8 cellular contexts compared by ENCODE assay signal in the genomic region with DNA sequence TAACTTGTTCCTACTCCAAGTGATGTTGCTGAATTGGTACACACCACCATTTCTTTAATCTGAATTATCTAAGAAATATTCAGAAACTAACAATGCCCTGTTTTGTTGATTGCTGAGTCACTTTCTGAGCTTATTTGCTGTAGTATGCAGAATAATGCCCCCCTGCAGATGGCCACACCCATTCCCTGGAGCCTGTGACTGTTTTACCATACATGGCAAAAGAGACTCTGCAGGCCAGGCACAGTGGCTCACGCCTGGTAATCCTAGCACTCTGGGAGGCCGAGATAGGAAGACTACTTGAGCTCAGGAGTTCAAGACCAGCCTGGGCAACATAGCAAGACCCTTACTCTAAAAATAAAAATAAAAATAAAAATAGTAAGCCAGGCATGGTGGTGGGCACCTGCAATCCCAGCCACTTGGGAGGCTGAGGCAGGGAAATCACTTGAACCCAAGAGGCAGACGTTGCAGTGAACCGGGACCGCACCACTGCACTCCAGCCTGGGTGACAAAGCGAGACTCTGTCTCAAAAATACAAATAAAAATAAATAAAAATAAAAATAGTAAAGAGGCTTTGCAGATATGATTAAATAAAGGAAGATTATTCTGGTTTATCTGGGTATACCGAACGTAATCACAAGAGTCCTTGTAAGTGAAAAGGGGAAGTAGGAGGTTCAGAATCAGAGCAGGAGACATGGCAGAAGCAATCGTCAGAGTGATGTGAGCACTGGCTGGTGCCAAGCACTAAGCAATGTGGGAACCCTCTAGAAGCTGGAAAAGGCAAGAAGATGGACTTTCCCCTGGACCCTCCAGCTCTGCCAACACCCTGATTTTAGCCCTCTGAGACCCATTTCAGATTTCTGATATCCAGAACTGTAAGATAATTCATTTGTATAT. TPM values are rescaled to one million over a fixed set of nuclear protein-coding genes. Genes with fewer than 3 reads are reported as not detected.
DNase-seq lines count a peak whose midpoint lies in the region; ATAC-seq lines count a peak whose summit lies in the region.

No MANE protein-coding gene starts in this region.

- POLR2A ChIA-PET in naive thymus-derived CD4-positive, alpha-beta T cell (lab: Charles Lee), result no interaction called here

- no peak overlapping the region for H3K27ac ChIP-seq in naive thymus-derived CD4-positive, alpha-beta T cell (ENCODE audit: low read depth, low read length)

- no peaks in the 10 kb centered on the region for H3K9me3 ChIP-seq in naive thymus-derived CD4-positive, alpha-beta T cell (ENCODE audit: control insufficient read depth in 2 of 3, low read length in 3 of 3)

- ATAC-seq in activated CD4-positive, CD25-positive, alpha-beta regulatory T cell treated with anti-CD3 and anti-CD28 coated beads, Interleukin-2, amount 50 U/mL, for 24 hours, result peak; percentile 41 to 45
- ATAC-seq in naive thymus-derived CD4-positive, alpha-beta T cell, result peak; percentile 59
- ATAC-seq in HG03196 (IDR thresholded peaks at IDR 0.05; ENCODE audit: unreplicated experiment), result no peak
- ATAC-seq in GM19328 (IDR thresholded peaks at IDR 0.05; ENCODE audit: unreplicated experiment), result no peak

- peaks cover 3 to 49% (median 5%) of the 10 kb centered on the region in 3 experiments for H3K36me3 ChIP-seq in naive thymus-derived CD4-positive, alpha-beta T cell (ENCODE audit: control insufficient read depth in 2 of 3, insufficient read depth in 3 of 3, low read length in 3 of 3)

- intact Hi-C loops in dendritic cell treated with granulocyte-macrophage colony-stimulating factor and Interleukin-4, amounts not matched to agents 40 ng/mL and 50 ng/mL, for 4 days (cut with micrococcal nuclease), result no loop called here
- intact Hi-C loops in naive thymus-derived CD4-positive, alpha-beta T cell (cut with micrococcal nuclease), result no loop called here

- peaks cover under 1 to 7% of the 10 kb centered on the region in 2 donors for H3K4me1 ChIP-seq in naive thymus-derived CD4-positive, alpha-beta T cell (ENCODE audit: control insufficient read depth in 2 of 2, insufficient read depth in 2 of 2, low read length in 2 of 2)

- peaks cover 83% of the 10 kb centered on the region for H3K36me3 Mint-ChIP-seq in dendritic cell treated with granulocyte-macrophage colony-stimulating factor and Interleukin-4, amounts not matched to agents 40 ng/mL and 50 ng/mL, for 4 days (ENCODE audit: low read depth)
- H3K36me3 Mint-ChIP-seq in naive thymus-derived CD4-positive, alpha-beta T cell, result peaks cover 12 to 34% (median 18%) of the 10 kb centered on the region in 5 donors

- H3K9me3 Mint-ChIP-seq in dendritic cell treated with granulocyte-macrophage colony-stimulating factor and Interleukin-4, amounts not matched to agents 40 ng/mL and 50 ng/mL, for 4 days, result no peaks in the 10 kb centered on the region
- no peaks in the 10 kb centered on the region for H3K9me3 Mint-ChIP-seq in naive thymus-derived CD4-positive, alpha-beta T cell

- CTCF ChIA-PET in naive thymus-derived CD4-positive, alpha-beta T cell (lab: Charles Lee), result no interaction called here

- no peaks in the 10 kb centered on the region for H3K27me3 Mint-ChIP-seq in dendritic cell treated with granulocyte-macrophage colony-stimulating factor and Interleukin-4, amounts not matched to agents 40 ng/mL and 50 ng/mL, for 4 days
- no peaks in the 10 kb centered on the region for H3K27me3 Mint-ChIP-seq in naive thymus-derived CD4-positive, alpha-beta T cell

- H3K27me3 ChIP-seq in naive thymus-derived CD4-positive, alpha-beta T cell (ENCODE audit: control insufficient read depth in 2 of 2, insufficient read depth in 2 of 2, low read length in 2 of 2), result no peaks in the 10 kb centered on the region

- H3K4me3 ChIP-seq in naive thymus-derived CD4-positive, alpha-beta T cell (ENCODE audit: low read length), result no peak overlapping the region

- peak overlapping the region; percentile 23 for H3K27ac Mint-ChIP-seq in dendritic cell treated with granulocyte-macrophage colony-stimulating factor and Interleukin-4, amounts not matched to agents 40 ng/mL and 50 ng/mL, for 4 days
- peak overlapping the region in 4 of 9 donors; percentile 22 to 74 (median 49) for H3K27ac Mint-ChIP-seq in naive thymus-derived CD4-positive, alpha-beta T cell

- no peak for DNase-seq in activated CD4-positive, CD25-positive, alpha-beta regulatory T cell (lab: John Stamatoyannopoulos, UW)
- peak; percentile 16 for DNase-seq in NOMO-1 treated with dmso at 0.1 percent for 144 hours (lab: John Stamatoyannopoulos, UW; ENCODE audit: unreplicated experiment)
- no peak for DNase-seq in naive thymus-derived CD4-positive, alpha-beta T cell
- no peak for DNase-seq in effector CD8-positive, alpha-beta T cell (lab: John Stamatoyannopoulos, UW)

- H3K4me1 Mint-ChIP-seq in dendritic cell treated with granulocyte-macrophage colony-stimulating factor and Interleukin-4, amounts not matched to agents 40 ng/mL and 50 ng/mL, for 4 days (ENCODE audit: low read depth), result peaks cover 34% of the 10 kb centered on the region
- peaks cover 5 to 34% (median 17%) of the 10 kb centered on the region in 7 donors for H3K4me1 Mint-ChIP-seq in naive thymus-derived CD4-positive, alpha-beta T cell

- no peak overlapping the region for H3K4me3 Mint-ChIP-seq in dendritic cell treated with granulocyte-macrophage colony-stimulating factor and Interleukin-4, amounts not matched to agents 40 ng/mL and 50 ng/mL, for 4 days
- H3K4me3 Mint-ChIP-seq in naive thymus-derived CD4-positive, alpha-beta T cell, result no peak overlapping the region

RNA-seq across cellular contexts. Expression of gene PCYT1A, which starts 19.0 kb away (rescaled TPM):
- 10 to 100 TPM; 47.5 to 87.6 (median 62.9) TPM for total RNA-seq in naive thymus-derived CD4-positive, alpha-beta T cell
- polyA plus RNA-seq in naive thymus-derived CD4-positive, alpha-beta T cell, result 10 to 100 TPM; 11.5 to 12.8 TPM

RNA-seq across cellular contexts. Expression of gene DYNLT2B, which starts 49.5 kb away (rescaled TPM):
- 10 to 100 TPM in 1 of 5 experiments, 1 to 10 TPM in 4; 3.3 to 20.8 (median 5.1) TPM for total RNA-seq in naive thymus-derived CD4-positive, alpha-beta T cell
- polyA plus RNA-seq in naive thymus-derived CD4-positive, alpha-beta T cell, result 1 to 10 TPM; 4.5 to 7.6 TPM

RNA-seq across cellular contexts. Expression of gene SLC51A, which starts 52.2 kb away (rescaled TPM):
- total RNA-seq in naive thymus-derived CD4-positive, alpha-beta T cell, result not detected
- polyA plus RNA-seq in naive thymus-derived CD4-positive, alpha-beta T cell, result 1 to 10 TPM in 1 of 2 donors, under 1 TPM in 1; 0.39 to 1.4 TPM

RNA-seq across cellular contexts. Expression of gene ZDHHC19, which starts 57.3 kb away (rescaled TPM):
- under 1 TPM in 1 of 5 experiments, not detected in 4; 0.58 TPM for total RNA-seq in naive thymus-derived CD4-positive, alpha-beta T cell
- not detected for polyA plus RNA-seq in naive thymus-derived CD4-positive, alpha-beta T cell

Comparison
In these comparisons a context has a peak if more than half of its experiments do, and no peak if none do; other contexts are left out.
1. ATAC-seq: peak in activated CD4-positive, CD25-positive, alpha-beta regulatory T cell treated with anti-CD3 and anti-CD28 coated beads, Interleukin-2, amount 50 U/mL, for 24 hours (2 of 2) and naive thymus-derived CD4-positive, alpha-beta T cell (single experiment); none in HG03196 (single experiment) and GM19328 (single experiment).